ENCODE assay signal across 9 cellular contexts in the genomic region with DNA sequence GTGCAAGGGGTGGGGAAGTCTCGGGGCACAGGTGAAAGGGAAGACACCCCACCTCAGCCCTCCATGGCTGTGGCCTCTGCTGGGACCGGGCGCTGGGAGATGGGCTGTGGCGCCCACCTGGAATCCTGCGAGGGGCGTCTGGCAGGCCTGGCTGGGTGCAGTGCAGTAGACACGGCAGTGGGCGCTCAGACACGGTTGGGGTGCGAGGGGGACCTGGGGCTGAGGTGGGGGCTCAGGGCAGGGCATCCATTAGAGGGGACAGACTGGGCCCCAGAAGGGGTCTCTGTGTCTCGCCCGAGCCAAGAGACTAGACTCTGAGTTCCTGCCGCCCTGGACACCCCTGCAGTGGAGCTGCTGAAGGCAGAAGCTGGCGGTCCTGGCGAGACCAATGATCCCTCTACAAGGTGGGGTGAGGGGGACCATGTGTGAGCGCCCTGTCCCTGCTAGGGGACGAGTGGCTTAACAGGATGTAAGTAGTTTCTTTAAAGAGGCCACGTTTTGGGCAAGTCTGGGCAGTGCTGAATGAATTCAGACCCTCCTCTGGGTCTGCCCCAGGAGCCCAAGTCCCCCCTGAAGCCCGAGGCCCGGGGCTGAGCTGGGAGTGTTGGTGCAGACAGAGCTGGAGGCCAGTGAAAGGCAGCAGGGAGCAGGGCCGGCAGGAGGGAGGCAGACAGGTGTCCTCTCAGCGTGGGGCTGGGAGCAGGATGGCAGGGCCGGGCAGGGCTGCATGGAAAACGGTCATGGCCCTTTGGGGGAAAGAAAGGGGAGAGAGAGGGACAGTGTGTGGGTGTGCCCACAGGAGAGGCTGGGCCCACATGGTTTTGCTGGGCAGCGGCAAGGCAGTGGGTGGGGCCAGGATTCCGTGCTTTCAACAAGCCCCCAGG. TPM values are rescaled to one million over a fixed set of nuclear protein-coding genes. Genes with fewer than 3 reads are reported as not detected.
DNase-seq lines count a peak whose midpoint lies in the region; ATAC-seq and TF ChIP-seq lines count a peak whose summit lies in the region.
"Had no signal": no experiment of that assay in that cellular context is flagged by ENCODE, and none has a peak within 500 bp of the region (broad histone marks: within the 10 kb centered on the region; RNA-seq: fewer than 3 reads in every experiment).

No MANE protein-coding gene starts in this region.

- 84% methylated on average over 26 of the region's 26 CpGs for WGBS in right cardiac atrium

- no peak overlapping the region; the same call in 1 of the 2 replicates for H3K27ac ChIP-seq in WERI-Rb-1
- H3K27ac ChIP-seq in right cardiac atrium (ENCODE audit: low read length): peak overlapping the region; percentile 59
- H3K27ac ChIP-seq in skin epidermis: peak overlapping the region in 18 of 21 experiments; percentile 14 to 84 (median 62)

- no peaks in the 10 kb centered on the region for H3K36me3 ChIP-seq in H7 (replicated peaks; ENCODE audit: control insufficient read depth, insufficient read depth, low read length)
- H3K36me3 ChIP-seq in WERI-Rb-1: no peaks in the 10 kb centered on the region

- ATAC-seq in right cardiac atrium: peak; percentile 14 to 24
- ATAC-seq in HG02678 (IDR thresholded peaks at IDR 0.05; ENCODE audit: unreplicated experiment): no peak

- H3K27me3 ChIP-seq in H7 (ENCODE audit: control insufficient read depth, insufficient read depth, low read length) (no peaks in the 10 kb centered on the region), WERI-Rb-1 (ENCODE audit: insufficient read depth, low read depth, severe bottlenecking) (no peaks in the 10 kb centered on the region), right cardiac atrium (ENCODE audit: control insufficient read depth, insufficient read depth) (no peaks in the 10 kb centered on the region)

- DNase-seq in H7 (peak; percentile 67), WERI-Rb-1 (peak; percentile 42), right cardiac atrium (peak in 1 of 3 donors; percentile 54), hypothalamus (lab: John Stamatoyannopoulos, UW) (no peak), NCI-H1092 treated with DMSO at 0.1 percent for 48 hours (lab: John Stamatoyannopoulos, UW) (no peak), HEK293T (ENCODE audit: extremely low spot score) (no peak)
- DNase-seq: NCI-H446 had no signal

- H3K9me3 ChIP-seq in WERI-Rb-1 (ENCODE audit: severe bottlenecking) (no peaks in the 10 kb centered on the region), right cardiac atrium (ENCODE audit: control insufficient read depth, low read length) (no peaks in the 10 kb centered on the region)

- intact Hi-C loops in right cardiac atrium (cut with DNase I): no loop called here

- POLR2A ChIA-PET in HEK293T (lab: Yijun Ruan, JAX): no interaction called here

- no peaks in the 10 kb centered on the region for H3K4me1 ChIP-seq in right cardiac atrium (ENCODE audit: control insufficient read depth, insufficient read depth, low read length)

- TF ChIP-seq CTCF in WERI-Rb-1 (IDR thresholded peaks at IDR 0.05; ENCODE audit: low read depth, low read length): no peak

- H3K4me3 ChIP-seq in H7 (ENCODE audit: insufficient read depth, low read depth, low read length): no peak overlapping the region
- no peak overlapping the region for H3K4me3 ChIP-seq in WERI-Rb-1 (ENCODE audit: low read depth, low read length)
- no peak overlapping the region for H3K4me3 ChIP-seq in right cardiac atrium (ENCODE audit: low read length)
- H3K4me3 ChIP-seq in skin epidermis: no peak overlapping the region

- CTCF ChIA-PET in HEK293T (lab: Yijun Ruan, JAX): no interaction called here

TF ChIP-seq in HEK293T, 16 proteins besides CTCF, POLR2A, EP300 and RAD21:
- no peak for TF ChIP-seq CTBP1 (IDR thresholded peaks at IDR 0.05; ENCODE audit: borderline replicate concordance)
- TF ChIP-seq LEF1 (IDR thresholded peaks at IDR 0.05; ENCODE audit: borderline replicate concordance): no peak
- TF ChIP-seq FOXM1 (IDR thresholded peaks at IDR 0.05; ENCODE audit: borderline replicate concordance): no peak
- TF ChIP-seq SP1 (IDR thresholded peaks at IDR 0.05): no peak
- TF ChIP-seq NFRKB (IDR thresholded peaks at IDR 0.05): no peak
- no peak for TF ChIP-seq ZNF384 (IDR thresholded peaks at IDR 0.05)
- no peak for TF ChIP-seq ELF4 (IDR thresholded peaks at IDR 0.05)
- TF ChIP-seq L3MBTL2 (conservative IDR thresholded peaks at IDR 0.05): no peak
- no peak for TF ChIP-seq ARNT (IDR thresholded peaks at IDR 0.05)
- no peak for TF ChIP-seq TARDBP (IDR thresholded peaks at IDR 0.05)
- TF ChIP-seq SUZ12 (IDR thresholded peaks at IDR 0.05): no peak
- no peak for TF ChIP-seq BHLHE40 (IDR thresholded peaks at IDR 0.05; ENCODE audit: borderline replicate concordance)
- TF ChIP-seq FOXA1 (IDR thresholded peaks at IDR 0.05): no peak

RNA-seq across cellular contexts. Expression of a gene that starts 57.2 kb away (rescaled TPM):
- total RNA-seq in H7 (2014; rRNA removed; shearing (Covaris generic)): 76.3 and 102 TPM in 2 replicates
- total RNA-seq in right cardiac atrium: 10 to 100 TPM; 13.3 to 28.4 (median 21.1) TPM
- polyA plus RNA-seq in right cardiac atrium: 19.8 TPM

Comparison
In these comparisons a context has a peak if more than half of its experiments do, and no peak if none do; other contexts are left out.
1. DNase-seq: peak in H7 (single experiment) and WERI-Rb-1 (single experiment); none in hypothalamus (0 of 51), NCI-H1092 treated with DMSO at 0.1 percent for 48 hours (single experiment) and HEK293T (single experiment).